30 cellular contexts compared by ENCODE assay signal in genomic region chr9:111005711-111006482, GRCh38. TPM values are rescaled to one million over a fixed set of nuclear protein-coding genes. Genes with fewer than 3 reads are reported as not detected.
A peak's percentile ranks its signal among the peaks of the same experiment; 100 is the strongest.
DNase-seq lines count a peak whose midpoint lies in the region; ATAC-seq and TF ChIP-seq lines count a peak whose summit lies in the region.
"Had no signal": no experiment of that assay in that cellular context is flagged by ENCODE, and none has a peak within 500 bp of the region (broad histone marks: within the 10 kb centered on the region; RNA-seq: fewer than 3 reads in every experiment).

No MANE protein-coding gene starts in this region.

- H3K36me3 ChIP-seq in mucosa of descending colon (ENCODE audit: low read depth): no peaks in the 10 kb centered on the region
- H3K36me3 ChIP-seq: gastrocnemius medialis, pancreas, SJCRH30 had no signal

- DNase-seq in AG09319 (ENCODE audit: extremely low read depth, low read depth) (peak; percentile 40), NCI-H226 (peak; percentile 62), fibroblast of gingiva (ENCODE audit: low read depth) (peak; percentile 75), mucosa of descending colon (peak in 1 of 3 donors; percentile 29), hypothalamus (lab: John Stamatoyannopoulos, UW) (no peak), NCI-H1694 treated with DMSO at 0.1 percent for 48 hours (lab: John Stamatoyannopoulos, UW) (no peak)
- DNase-seq: activated CD4-positive, alpha-beta T cell treated with anti-CD3 and anti-CD28 coated beads for 4 hours; activated CD8-positive, alpha-beta memory T cell treated with anti-CD3 and anti-CD28 coated beads for 24 hours; activated T-cell treated with anti-CD3 and anti-CD28 coated beads for 4 hours; AML-193; anterior cingulate cortex; CD4-positive, CD25-positive, alpha-beta regulatory T cell; DMS79 treated with DMSO at 0.1 percent for 48 hours; effector memory CD4-positive, alpha-beta T cell; gastrocnemius medialis; GM23248; KBM-7; mammary epithelial cell; MM.1S; NCI-H2081; NCI-H446; pancreas; SJCRH30; stimulated activated CD4-positive, alpha-beta T cell treated with anti-CD3 and anti-CD28 coated beads, Interleukin-1b, Interleukin-23, amount 100 ng/mL, for 48 hours; stimulated activated naive CD8-positive, alpha-beta T cell treated with anti-CD3 and anti-CD28 coated beads, Interleukin-15, Interleukin-2, amounts not matched to agents 100 U/mL and 50 U/mL, for 24 hours; SW 1271; T-helper 9 cell had no signal

- intact Hi-C loops in mucosa of descending colon (cut with DNase I, micrococcal nuclease): no loop called here

- no peaks in the 10 kb centered on the region for H3K9me3 ChIP-seq in mucosa of descending colon
- H3K9me3 ChIP-seq: gastrocnemius medialis, pancreas, SJCRH30 had no signal

- H3K4me3 ChIP-seq in mucosa of descending colon: no peak overlapping the region
- H3K4me3 ChIP-seq: gastrocnemius medialis, GM23248, pancreas, SJCRH30 had no signal

- H3K4me1 ChIP-seq in mucosa of descending colon (ENCODE audit: low read depth): peaks cover 11% of the 10 kb centered on the region
- H3K4me1 ChIP-seq: gastrocnemius medialis, SJCRH30 had no signal

- ATAC-seq in mucosa of descending colon: peak; percentile 98
- ATAC-seq in GM19463 (IDR thresholded peaks at IDR 0.05; ENCODE audit: unreplicated experiment): no peak
- ATAC-seq in HG02981 (IDR thresholded peaks at IDR 0.05; ENCODE audit: unreplicated experiment): no peak
- ATAC-seq: gastrocnemius medialis; stimulated activated naive CD8-positive, alpha-beta T cell treated with anti-CD3 and anti-CD28 coated beads, Interleukin-15, Interleukin-2, amounts not matched to agents 100 U/mL and 50 U/mL, for 24 hours had no signal

- TF ChIP-seq CTCF in AG09319 (IDR thresholded peaks at IDR 0.05; ENCODE audit: low read depth, low read length) (no peak), mucosa of descending colon (IDR thresholded peaks at IDR 0.05) (no peak)

RNA-seq across cellular contexts. Expression of gene LPAR1, which starts 32.4 kb away (rescaled TPM):
- total RNA-seq in mucosa of descending colon: 10 to 100 TPM; 27.5 to 44.9 (median 30.3) TPM
- total RNA-seq: activated T-helper 2 cell treated with anti-CD3 and anti-CD28 coated beads, Interferon-gamma antibody, Interleukin-2, Interleukin-4, amounts not matched to agents 10 μg/mL and 5 μg/mL and 100 μg/mL, durations not matched to agents 14 hours and 24 hours and 36 hours; CD4-positive, CD25-positive, alpha-beta regulatory T cell had no signal

Comparison
In these comparisons a context has a peak if more than half of its experiments do, and no peak if none do; other contexts are left out.
1. DNase-seq: peak in AG09319 (single experiment), NCI-H226 (single experiment) and fibroblast of gingiva (single experiment); none in hypothalamus (0 of 51) and NCI-H1694 treated with DMSO at 0.1 percent for 48 hours (single experiment).